ENCODE assay signal across 15 cellular contexts in genomic region chr3:21331321-21331720, GRCh38.
DNase-seq lines count a peak whose midpoint lies in the region; TF ChIP-seq lines count a peak whose summit lies in the region.
"Had no signal": no experiment of that assay in that cellular context is flagged by ENCODE, and none has a peak within 500 bp of the region (broad histone marks: within the 10 kb centered on the region; RNA-seq: fewer than 3 reads in every experiment).

No MANE protein-coding gene starts in this region.

- POLR2A ChIA-PET in HEK293T (lab: Yijun Ruan, JAX) = no interaction called here

- H3K9me3 ChIP-seq in adipocyte (ENCODE audit: control insufficient read depth, low read length) = no peaks in the 10 kb centered on the region
- H3K9me3 ChIP-seq in effector memory CD4-positive, alpha-beta T cell (ENCODE audit: control insufficient read depth, low read length) = no peaks in the 10 kb centered on the region
- H3K9me3 ChIP-seq: Caco-2 had no signal

- CTCF ChIA-PET in HEK293T (lab: Yijun Ruan, JAX) = no interaction called here

- H3K4me1 ChIP-seq in adipocyte (ENCODE audit: control insufficient read depth, insufficient read depth, low read length) = peaks cover 8% of the 10 kb centered on the region
- no peaks in the 10 kb centered on the region for H3K4me1 ChIP-seq in effector memory CD4-positive, alpha-beta T cell (ENCODE audit: control insufficient read depth, insufficient read depth, low read length, poor library complexity, severe bottlenecking)
- H3K4me1 ChIP-seq: Caco-2 had no signal

- DNase-seq in A172 (ENCODE audit: low spot score) = peak; percentile 4
- peak; percentile 8 for DNase-seq in EL
- peak; percentile 28 for DNase-seq in adipocyte (ENCODE audit: low read depth)
- DNase-seq in fibroblast of the aortic adventitia (ENCODE audit: low read depth) = peak; percentile 48
- DNase-seq in HEK293T (ENCODE audit: extremely low spot score) = no peak
- DNase-seq in nucleus accumbens (lab: John Stamatoyannopoulos, UW) = no peak
- DNase-seq in effector memory CD4-positive, alpha-beta T cell = no peak
- no peak for DNase-seq in DMS79 (lab: John Stamatoyannopoulos, UW)
- DNase-seq: Caco-2; CD8-positive, alpha-beta memory T cell; GOT3; H9 had no signal

- H3K27me3 ChIP-seq in adipocyte (replicated peaks; ENCODE audit: control insufficient read depth, insufficient read depth, low read length) = no peaks in the 10 kb centered on the region
- H3K27me3 ChIP-seq in effector memory CD4-positive, alpha-beta T cell (replicated peaks; ENCODE audit: control insufficient read depth, insufficient read depth, low read length, poor library complexity, severe bottlenecking) = no peaks in the 10 kb centered on the region
- H3K27me3 ChIP-seq: BLaER1 had no signal

- H3K9ac ChIP-seq in adipocyte (ENCODE audit: low read length) = no peak overlapping the region
- H3K9ac ChIP-seq: BLaER1 had no signal

- H3K4me3 ChIP-seq in adipocyte (ENCODE audit: low read length) (no peak overlapping the region), fibroblast of the aortic adventitia (ENCODE audit: low read depth, low read length) (no peak overlapping the region)
- H3K4me3 ChIP-seq in effector memory CD4-positive, alpha-beta T cell (ENCODE audit: insufficient read depth, low read depth, low read length, poor library complexity, severe bottlenecking) = no peak overlapping the region
- H3K4me3 ChIP-seq: BLaER1, GM12878 had no signal

- no peak overlapping the region for H3K27ac ChIP-seq in effector memory CD4-positive, alpha-beta T cell (ENCODE audit: insufficient read depth, low read length, poor library complexity, severe bottlenecking)
- H3K27ac ChIP-seq: 22Rv1, BLaER1 had no signal

- TF ChIP-seq CTCF in fibroblast of the aortic adventitia (IDR thresholded peaks at IDR 0.05; ENCODE audit: insufficient read depth, low read length) = no peak

- H3K36me3 ChIP-seq in adipocyte (ENCODE audit: control insufficient read depth, insufficient read depth, low read length, severe bottlenecking) = no peaks in the 10 kb centered on the region
- H3K36me3 ChIP-seq in effector memory CD4-positive, alpha-beta T cell (ENCODE audit: control insufficient read depth, insufficient read depth, low read length) = no peaks in the 10 kb centered on the region
- H3K36me3 ChIP-seq: BLaER1 had no signal

TF ChIP-seq in HEK293T, 16 proteins besides CTCF, POLR2A, EP300 and RAD21:
- TF ChIP-seq NFRKB (IDR thresholded peaks at IDR 0.05) (no peak), SP1 (IDR thresholded peaks at IDR 0.05) (no peak), FOXA1 (IDR thresholded peaks at IDR 0.05) (no peak), ELF4 (IDR thresholded peaks at IDR 0.05) (no peak)

Comparison
In these comparisons a context has a peak if more than half of its experiments do, and no peak if none do; other contexts are left out.
1. DNase-seq: peak in A172 (single experiment), EL (single experiment), adipocyte (single experiment) and fibroblast of the aortic adventitia (single experiment); none in HEK293T (single experiment), nucleus accumbens (0 of 56), effector memory CD4-positive, alpha-beta T cell (0 of 3) and DMS79 (single experiment).